8 cellular contexts compared by ENCODE assay signal in the genomic region with DNA sequence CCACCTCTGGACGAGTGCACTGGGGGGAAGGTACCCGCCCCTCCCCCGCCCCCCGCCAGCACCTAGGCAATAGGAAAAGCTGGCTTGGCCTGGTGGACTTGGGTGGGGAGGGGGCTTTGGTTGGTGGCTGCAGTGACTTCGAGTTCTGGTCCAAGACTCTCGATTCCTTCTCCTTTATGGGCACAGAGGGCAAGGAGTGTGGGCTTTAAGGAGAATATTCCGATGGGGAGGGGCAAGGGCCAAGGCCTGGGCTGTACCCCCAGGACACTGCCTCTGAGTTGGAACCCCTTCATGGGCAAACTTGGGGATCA. TPM values are rescaled to one million over a fixed set of nuclear protein-coding genes. Genes with fewer than 3 reads are reported as not detected.
DNase-seq lines count a peak whose midpoint lies in the region; ATAC-seq and TF ChIP-seq lines count a peak whose summit lies in the region.

No MANE protein-coding gene starts in this region.

- H3K27me3 Mint-ChIP-seq in chondrocyte (ENCODE audit: low read depth), result no peaks in the 10 kb centered on the region

- H3K27me3 ChIP-seq in A673 (replicated peaks; ENCODE audit: insufficient read depth, low read depth, low read length, poor library complexity), result no peaks in the 10 kb centered on the region
- H3K27me3 ChIP-seq in HL-60 (ENCODE audit: insufficient read depth, poor library complexity, severe bottlenecking), result peaks cover 3% of the 10 kb centered on the region

- peak; percentile 0 for ATAC-seq in mucosa of descending colon
- no peak for ATAC-seq in HG02763 (IDR thresholded peaks at IDR 0.05; ENCODE audit: unreplicated experiment)
- no peak for ATAC-seq in HG02798 (IDR thresholded peaks at IDR 0.05; ENCODE audit: poor library complexity, unreplicated experiment)
- ATAC-seq in HG03432 (IDR thresholded peaks at IDR 0.05; ENCODE audit: unreplicated experiment), result no peak

- BruUV-seq in A673 (replicated peaks; lab: Mats Ljungman, UMichigan), result no TSS peak

- no peak for TF ChIP-seq CTCF in A673 (conservative IDR thresholded peaks at IDR 0.05; ENCODE audit: low read depth, low read length)
- TF ChIP-seq CTCF in HL-60 (IDR thresholded peaks at IDR 0.05; ENCODE audit: insufficient read depth, low read length), result no peak
- no peak for TF ChIP-seq CTCF in chondrocyte (IDR thresholded peaks at IDR 0.05)
- TF ChIP-seq CTCF in mucosa of descending colon (IDR thresholded peaks at IDR 0.05), result no peak

- peaks cover 38% of the 10 kb centered on the region for H3K4me1 Mint-ChIP-seq in chondrocyte (ENCODE audit: low read depth)

- H3K36me3 Mint-ChIP-seq in chondrocyte (ENCODE audit: low read depth), result no peaks in the 10 kb centered on the region

- peak overlapping the region; percentile 80 for H3K27ac Mint-ChIP-seq in chondrocyte (ENCODE audit: unreplicated experiment)

- H3K36me3 ChIP-seq in A673 (ENCODE audit: insufficient read depth, low read length, poor library complexity, severe bottlenecking), result no peaks in the 10 kb centered on the region
- H3K36me3 ChIP-seq in mucosa of descending colon (ENCODE audit: low read depth), result no peaks in the 10 kb centered on the region

- H3K9me3 ChIP-seq in A673 (ENCODE audit: low read depth, low read length, poor library complexity, severe bottlenecking) (no peaks in the 10 kb centered on the region), mucosa of descending colon (no peaks in the 10 kb centered on the region)

- H3K4me3 Mint-ChIP-seq in chondrocyte (ENCODE audit: unreplicated experiment), result peak overlapping the region; percentile 68

- POLR2A ChIA-PET in A673 (lab: Charles Lee; ENCODE audit: low non-redundant PET) (no interaction called here), HEK293T (lab: Yijun Ruan, JAX) (interaction anchor here (0.5 to 3.8 kb wide), 10 partner anchors 9 to 62 kb away, joined by 3 to 41 read pairs (median 4); a partner anchor contains a TSS)

- H3K4me1 ChIP-seq in A673 (ENCODE audit: insufficient read depth, low read length, poor library complexity, severe bottlenecking) (peaks cover 35% of the 10 kb centered on the region), mucosa of descending colon (ENCODE audit: low read depth) (peaks cover 34% of the 10 kb centered on the region)

- H3K27ac ChIP-seq in A673 (ENCODE audit: low read depth, low read length, poor library complexity, severe bottlenecking), result no peak overlapping the region
- H3K27ac ChIP-seq in HL-60 (replicated peaks), result no peak overlapping the region

- no peaks in the 10 kb centered on the region for H3K9me3 Mint-ChIP-seq in chondrocyte (ENCODE audit: low read depth)

- CTCF ChIA-PET in A673 (lab: Charles Lee), result interaction anchor here (0.7 kb wide), 1 partner anchor 29 kb away, joined by 5 read pairs; a partner anchor contains a TSS
- CTCF ChIA-PET in HEK293T (lab: Yijun Ruan, JAX), result interaction anchor here (1.5 to 1.9 kb wide), 3 partner anchors 26 to 64 kb away, joined by 5 to 10 read pairs (median 5); a partner anchor contains a TSS

- H3K4me3 ChIP-seq in A673 (ENCODE audit: low read depth, low read length, poor library complexity, severe bottlenecking), result peak overlapping the region; percentile 57
- H3K4me3 ChIP-seq in HL-60 (replicated peaks; ENCODE audit: insufficient read depth, low read length), result peak overlapping the region; percentile 59
- peak overlapping the region; percentile 74 for H3K4me3 ChIP-seq in mucosa of descending colon

- intact Hi-C loops in A673 (cut with micrococcal nuclease; ENCODE audit: unreplicated experiment) (no loop called here), mucosa of descending colon (cut with DNase I, micrococcal nuclease) (no loop called here)

- DNase-seq in A673 (ENCODE audit: low spot score) (no peak), HL-60 (ENCODE audit: low read depth in 1 of 2, low spot score in 1 of 2) (no peak), chondrocyte (ENCODE audit: low spot score) (no peak), mucosa of descending colon (peak in 1 of 3 donors; percentile 48), HEK293T (ENCODE audit: extremely low spot score) (no peak)

TF ChIP-seq in HEK293T, 16 proteins besides CTCF, POLR2A, EP300 and RAD21:
- TF ChIP-seq SP1 (IDR thresholded peaks at IDR 0.05) (no peak), LEF1 (IDR thresholded peaks at IDR 0.05; ENCODE audit: borderline replicate concordance) (no peak), HDGF (IDR thresholded peaks at IDR 0.05; ENCODE audit: borderline replicate concordance) (no peak), TARDBP (IDR thresholded peaks at IDR 0.05) (no peak), L3MBTL2 (conservative IDR thresholded peaks at IDR 0.05) (no peak), FOXM1 (IDR thresholded peaks at IDR 0.05; ENCODE audit: borderline replicate concordance) (no peak), ZNF384 (IDR thresholded peaks at IDR 0.05) (no peak), NFRKB (IDR thresholded peaks at IDR 0.05) (no peak), FOXA1 (IDR thresholded peaks at IDR 0.05) (no peak), BHLHE40 (IDR thresholded peaks at IDR 0.05; ENCODE audit: borderline replicate concordance) (no peak), ARNT (IDR thresholded peaks at IDR 0.05) (no peak), SUZ12 (IDR thresholded peaks at IDR 0.05) (no peak), CTBP1 (IDR thresholded peaks at IDR 0.05; ENCODE audit: borderline replicate concordance) (no peak), ELF4 (IDR thresholded peaks at IDR 0.05) (no peak), FOXK2 (IDR thresholded peaks at IDR 0.05) (no peak)
- TF ChIP-seq, protein P1, sequence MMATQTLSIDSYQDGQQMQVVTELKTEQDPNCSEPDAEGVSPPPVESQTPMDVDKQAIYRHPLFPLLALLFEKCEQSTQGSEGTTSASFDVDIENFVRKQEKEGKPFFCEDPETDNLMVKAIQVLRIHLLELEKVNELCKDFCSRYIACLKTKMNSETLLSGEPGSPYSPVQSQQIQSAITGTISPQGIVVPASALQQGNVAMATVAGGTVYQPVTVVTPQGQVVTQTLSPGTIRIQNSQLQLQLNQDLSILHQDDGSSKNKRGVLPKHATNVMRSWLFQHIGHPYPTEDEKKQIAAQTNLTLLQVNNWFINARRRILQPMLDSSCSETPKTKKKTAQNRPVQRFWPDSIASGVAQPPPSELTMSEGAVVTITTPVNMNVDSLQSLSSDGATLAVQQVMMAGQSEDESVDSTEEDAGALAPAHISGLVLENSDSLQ (IDR thresholded peaks at IDR 0.05), result no peak

RNA-seq across cellular contexts. Expression of a gene that starts 0.4 kb away (rescaled TPM):
- total RNA-seq in A673 (2021) (4.1 and 9.2 TPM in 2 replicates), chondrocyte (17.4 to 22.5 TPM (median 19.9 TPM) in 3 replicates), mucosa of descending colon (100 to 1,000 TPM in 1 of 3 donors, 10 to 100 TPM in 2; 79.7 to 246 (median 99.4) TPM)

RNA-seq across cellular contexts. Expression of a gene that starts 29.1 kb away (rescaled TPM):
- total RNA-seq in A673 (2021) (177 and 178 TPM in 2 replicates), chondrocyte (144 to 162 TPM (median 148 TPM) in 3 replicates), mucosa of descending colon (100 to 1,000 TPM in 2 of 3 donors, 10 to 100 TPM in 1; 76.8 to 143 (median 109) TPM)

RNA-seq across cellular contexts. Expression of a gene that starts 42.3 kb away (rescaled TPM):
- total RNA-seq in A673 (2021) (0.17 TPM in 1 of 2 replicates, not detected in the other), chondrocyte (0.12 TPM in 1 of 3 replicates, not detected in the others), mucosa of descending colon (10 to 100 TPM in 1 of 3 donors, 1 to 10 TPM in 2; 4.6 to 15.3 (median 5.8) TPM)

RNA-seq across cellular contexts. Expression of a gene that starts 52.2 kb away (rescaled TPM):
- total RNA-seq in A673 (2021), result 44.3 and 48.4 TPM in 2 replicates
- total RNA-seq in chondrocyte, result 28.6 to 33.4 TPM (median 29.8 TPM) in 3 replicates
- 10 to 100 TPM; 35.9 to 38.2 (median 37.7) TPM for total RNA-seq in mucosa of descending colon

RNA-seq across cellular contexts. Expression of a gene that starts 53.4 kb away (rescaled TPM):
- total RNA-seq in A673 (2021) (31.9 and 44.0 TPM in 2 replicates), chondrocyte (1.9 to 6.8 TPM (median 2.5 TPM) in 3 replicates), mucosa of descending colon (1 to 10 TPM in 2 of 3 donors, under 1 TPM in 1; 0.76 to 4.0 (median 1.8) TPM)
